In the genomic region with DNA sequence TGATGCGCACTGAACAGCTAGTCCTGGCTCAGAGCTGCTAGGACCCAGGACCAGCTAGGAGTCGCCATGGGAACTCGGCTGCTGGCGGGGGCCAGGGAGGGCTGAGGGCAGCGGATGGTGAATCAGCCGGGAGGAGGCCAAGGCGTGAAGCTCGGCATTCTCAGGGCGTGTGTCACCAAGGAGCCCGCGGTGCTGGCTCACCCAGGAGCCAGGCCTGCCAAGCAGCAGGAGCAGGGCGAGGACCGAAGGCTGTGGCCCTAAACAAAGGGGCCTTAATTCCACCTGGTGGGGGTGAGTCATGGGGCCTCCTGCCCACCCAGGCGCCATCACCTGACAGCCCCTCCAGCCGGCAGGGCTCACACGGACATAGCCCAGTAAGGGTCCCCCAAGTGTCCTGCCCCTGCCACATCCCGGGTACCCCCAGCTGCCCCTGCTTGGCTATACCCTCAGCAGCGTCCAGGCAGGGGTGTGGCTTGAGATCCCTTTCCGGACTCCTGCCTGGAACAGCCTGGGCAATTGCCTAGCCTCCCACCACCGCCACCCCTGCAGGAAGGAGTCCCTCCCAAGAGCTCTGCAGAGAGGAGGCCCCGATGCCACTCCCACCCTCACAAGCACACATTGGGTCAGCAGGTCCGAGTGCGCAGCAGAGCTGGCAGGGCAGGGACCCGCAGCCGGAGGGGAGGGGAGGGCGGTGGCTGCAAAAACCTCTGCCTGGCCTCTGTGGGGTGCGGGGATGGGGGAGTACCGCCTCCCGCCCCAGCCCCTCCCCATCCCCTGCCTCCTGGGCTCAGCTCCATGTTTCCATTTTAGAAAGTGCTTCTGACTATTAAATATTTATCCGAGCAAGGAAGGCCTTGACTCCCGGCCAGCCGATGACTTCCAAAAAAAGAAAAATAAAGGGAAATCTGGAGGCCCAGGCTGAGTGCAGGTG, we compare ENCODE assay signal across 1 cellular context.
TF ChIP-seq lines count a peak whose summit lies in the region.

No MANE protein-coding gene starts in this region.

TF ChIP-seq in GM23338, 12 proteins besides CTCF, POLR2A, EP300 and RAD21 (continued from another document):
- TF ChIP-seq, protein P1, sequence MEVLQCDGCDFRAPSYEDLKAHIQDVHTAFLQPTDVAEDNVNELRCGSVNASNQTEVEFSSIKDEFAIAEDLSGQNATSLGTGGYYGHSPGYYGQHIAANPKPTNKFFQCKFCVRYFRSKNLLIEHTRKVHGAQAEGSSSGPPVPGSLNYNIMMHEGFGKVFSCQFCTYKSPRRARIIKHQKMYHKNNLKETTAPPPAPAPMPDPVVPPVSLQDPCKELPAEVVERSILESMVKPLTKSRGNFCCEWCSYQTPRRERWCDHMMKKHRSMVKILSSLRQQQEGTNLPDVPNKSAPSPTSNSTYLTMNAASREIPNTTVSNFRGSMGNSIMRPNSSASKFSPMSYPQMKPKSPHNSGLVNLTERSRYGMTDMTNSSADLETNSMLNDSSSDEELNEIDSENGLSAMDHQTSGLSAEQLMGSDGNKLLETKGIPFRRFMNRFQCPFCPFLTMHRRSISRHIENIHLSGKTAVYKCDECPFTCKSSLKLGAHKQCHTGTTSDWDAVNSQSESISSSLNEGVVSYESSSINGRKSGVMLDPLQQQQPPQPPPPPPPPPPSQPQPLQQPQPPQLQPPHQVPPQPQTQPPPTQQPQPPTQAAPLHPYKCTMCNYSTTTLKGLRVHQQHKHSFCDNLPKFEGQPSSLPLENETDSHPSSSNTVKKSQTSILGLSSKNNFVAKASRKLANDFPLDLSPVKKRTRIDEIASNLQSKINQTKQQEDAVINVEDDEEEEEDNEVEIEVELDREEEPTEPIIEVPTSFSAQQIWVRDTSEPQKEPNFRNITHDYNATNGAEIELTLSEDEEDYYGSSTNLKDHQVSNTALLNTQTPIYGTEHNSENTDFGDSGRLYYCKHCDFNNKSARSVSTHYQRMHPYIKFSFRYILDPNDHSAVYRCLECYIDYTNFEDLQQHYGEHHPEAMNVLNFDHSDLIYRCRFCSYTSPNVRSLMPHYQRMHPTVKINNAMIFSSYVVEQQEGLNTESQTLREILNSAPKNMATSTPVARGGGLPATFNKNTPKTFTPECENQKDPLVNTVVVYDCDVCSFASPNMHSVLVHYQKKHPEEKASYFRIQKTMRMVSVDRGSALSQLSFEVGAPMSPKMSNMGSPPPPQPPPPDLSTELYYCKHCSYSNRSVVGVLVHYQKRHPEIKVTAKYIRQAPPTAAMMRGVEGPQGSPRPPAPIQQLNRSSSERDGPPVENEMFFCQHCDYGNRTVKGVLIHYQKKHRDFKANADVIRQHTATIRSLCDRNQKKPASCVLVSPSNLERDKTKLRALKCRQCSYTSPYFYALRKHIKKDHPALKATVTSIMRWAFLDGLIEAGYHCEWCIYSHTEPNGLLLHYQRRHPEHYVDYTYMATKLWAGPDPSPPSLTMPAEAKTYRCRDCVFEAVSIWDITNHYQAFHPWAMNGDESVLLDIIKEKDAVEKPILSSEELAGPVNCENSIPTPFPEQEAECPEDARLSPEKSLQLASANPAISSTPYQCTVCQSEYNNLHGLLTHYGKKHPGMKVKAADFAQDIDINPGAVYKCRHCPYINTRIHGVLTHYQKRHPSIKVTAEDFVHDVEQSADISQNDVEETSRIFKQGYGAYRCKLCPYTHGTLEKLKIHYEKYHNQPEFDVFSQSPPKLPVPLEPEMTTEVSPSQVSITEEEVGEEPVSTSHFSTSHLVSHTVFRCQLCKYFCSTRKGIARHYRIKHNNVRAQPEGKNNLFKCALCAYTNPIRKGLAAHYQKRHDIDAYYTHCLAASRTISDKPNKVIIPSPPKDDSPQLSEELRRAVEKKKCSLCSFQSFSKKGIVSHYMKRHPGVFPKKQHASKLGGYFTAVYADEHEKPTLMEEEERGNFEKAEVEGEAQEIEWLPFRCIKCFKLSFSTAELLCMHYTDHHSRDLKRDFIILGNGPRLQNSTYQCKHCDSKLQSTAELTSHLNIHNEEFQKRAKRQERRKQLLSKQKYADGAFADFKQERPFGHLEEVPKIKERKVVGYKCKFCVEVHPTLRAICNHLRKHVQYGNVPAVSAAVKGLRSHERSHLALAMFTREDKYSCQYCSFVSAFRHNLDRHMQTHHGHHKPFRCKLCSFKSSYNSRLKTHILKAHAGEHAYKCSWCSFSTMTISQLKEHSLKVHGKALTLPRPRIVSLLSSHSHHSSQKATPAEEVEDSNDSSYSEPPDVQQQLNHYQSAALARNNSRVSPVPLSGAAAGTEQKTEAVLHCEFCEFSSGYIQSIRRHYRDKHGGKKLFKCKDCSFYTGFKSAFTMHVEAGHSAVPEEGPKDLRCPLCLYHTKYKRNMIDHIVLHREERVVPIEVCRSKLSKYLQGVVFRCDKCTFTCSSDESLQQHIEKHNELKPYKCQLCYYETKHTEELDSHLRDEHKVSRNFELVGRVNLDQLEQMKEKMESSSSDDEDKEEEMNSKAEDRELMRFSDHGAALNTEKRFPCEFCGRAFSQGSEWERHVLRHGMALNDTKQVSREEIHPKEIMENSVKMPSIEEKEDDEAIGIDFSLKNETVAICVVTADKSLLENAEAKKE (CRISPR knock-in tag; IDR thresholded peaks at IDR 0.05): no peak
- TF ChIP-seq NANOG (IDR thresholded peaks at IDR 0.05; ENCODE audit: borderline replicate concordance) (no peak), REST (IDR thresholded peaks at IDR 0.05; ENCODE audit: unreplicated experiment) (no peak), CREB1 (CRISPR knock-in tag; IDR thresholded peaks at IDR 0.05; ENCODE audit: low read depth) (no peak)
- TF ChIP-seq, protein P2, sequence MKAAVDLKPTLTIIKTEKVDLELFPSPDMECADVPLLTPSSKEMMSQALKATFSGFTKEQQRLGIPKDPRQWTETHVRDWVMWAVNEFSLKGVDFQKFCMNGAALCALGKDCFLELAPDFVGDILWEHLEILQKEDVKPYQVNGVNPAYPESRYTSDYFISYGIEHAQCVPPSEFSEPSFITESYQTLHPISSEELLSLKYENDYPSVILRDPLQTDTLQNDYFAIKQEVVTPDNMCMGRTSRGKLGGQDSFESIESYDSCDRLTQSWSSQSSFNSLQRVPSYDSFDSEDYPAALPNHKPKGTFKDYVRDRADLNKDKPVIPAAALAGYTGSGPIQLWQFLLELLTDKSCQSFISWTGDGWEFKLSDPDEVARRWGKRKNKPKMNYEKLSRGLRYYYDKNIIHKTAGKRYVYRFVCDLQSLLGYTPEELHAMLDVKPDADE (IDR thresholded peaks at IDR 0.05): no peak
